ENCODE assay signal across 1 cellular context in genomic region chr13:112606125-112607001, GRCh38.
TF ChIP-seq lines count a peak whose summit lies in the region.

No MANE protein-coding gene starts in this region.

TF ChIP-seq in HepG2, 621 proteins besides CTCF, POLR2A, EP300 and RAD21 (continued from another document and continues in another):
- no peak for TF ChIP-seq CREB3 (CRISPR knock-in tag; IDR thresholded peaks at IDR 0.05)
- TF ChIP-seq MYNN (CRISPR knock-in tag; IDR thresholded peaks at IDR 0.05; ENCODE audit: low read depth) = no peak
- TF ChIP-seq ERF (CRISPR knock-in tag; IDR thresholded peaks at IDR 0.05) = no peak
- TF ChIP-seq ESRRA (CRISPR knock-in tag; IDR thresholded peaks at IDR 0.05; ENCODE audit: low read depth) = no peak
- TF ChIP-seq CBX2 (IDR thresholded peaks at IDR 0.05; ENCODE audit: low read depth, low read length) = no peak; the same call in 1 of the 2 replicates
- 0 out of 2 replicates have a peak, but pooled peaks have one; percentile 32 for TF ChIP-seq CBX2 (CRISPR knock-in tag; IDR thresholded peaks at IDR 0.05; ENCODE audit: low read depth)
- no peak for TF ChIP-seq ZNF432 (CRISPR knock-in tag; IDR thresholded peaks at IDR 0.05; ENCODE audit: borderline replicate concordance)
- no peak for TF ChIP-seq ZNF761 (CRISPR knock-in tag; conservative IDR thresholded peaks at IDR 0.05)
- TF ChIP-seq NAIF1 (CRISPR knock-in tag; IDR thresholded peaks at IDR 0.05; ENCODE audit: borderline replicate concordance) = no peak
- TF ChIP-seq ZNF451 (CRISPR knock-in tag; IDR thresholded peaks at IDR 0.05) = no peak
- no peak for TF ChIP-seq HMGXB3 (CRISPR knock-in tag; IDR thresholded peaks at IDR 0.05; ENCODE audit: borderline replicate concordance)
- 0 out of 2 replicates have a peak, but pooled peaks have one; percentile 22 for TF ChIP-seq ARNT2 (CRISPR knock-in tag; IDR thresholded peaks at IDR 0.05; ENCODE audit: low read depth)
- no peak for TF ChIP-seq SRSF4 (IDR thresholded peaks at IDR 0.05; ENCODE audit: low read depth, low read length, poor library complexity, severe bottlenecking)
- TF ChIP-seq ATRX (CRISPR knock-in tag; IDR thresholded peaks at IDR 0.05; ENCODE audit: borderline replicate concordance) = no peak
- no peak for TF ChIP-seq YEATS2 (CRISPR knock-in tag; IDR thresholded peaks at IDR 0.05; ENCODE audit: borderline replicate concordance)
- no peak for TF ChIP-seq CBFB (CRISPR knock-in tag; IDR thresholded peaks at IDR 0.05)
- TF ChIP-seq MTA1 (CRISPR knock-in tag; IDR thresholded peaks at IDR 0.05; ENCODE audit: borderline replicate concordance) = no peak
- no peak for TF ChIP-seq THAP7 (CRISPR knock-in tag; IDR thresholded peaks at IDR 0.05)
- TF ChIP-seq SOX5 (CRISPR knock-in tag; IDR thresholded peaks at IDR 0.05; ENCODE audit: borderline replicate concordance) = no peak
- TF ChIP-seq LCORL (IDR thresholded peaks at IDR 0.05) = no peak
- peak; percentile 66; the same call in 1 of the 2 replicates for TF ChIP-seq LCORL (CRISPR knock-in tag; IDR thresholded peaks at IDR 0.05)
- no peak for TF ChIP-seq CCAR2 (optimal IDR thresholded peaks at IDR 0.05; ENCODE audit: low read depth, low read length)
- TF ChIP-seq ZNF609 (CRISPR knock-in tag; IDR thresholded peaks at IDR 0.05; ENCODE audit: borderline replicate concordance) = no peak
- TF ChIP-seq TAF15 (IDR thresholded peaks at IDR 0.05; ENCODE audit: low read depth, low read length, poor library complexity, severe bottlenecking) = no peak
- no peak for TF ChIP-seq PAX8 (CRISPR knock-in tag; IDR thresholded peaks at IDR 0.05; ENCODE audit: borderline replicate concordance)
- TF ChIP-seq MXD1 (CRISPR knock-in tag; IDR thresholded peaks at IDR 0.05) = no peak
- TF ChIP-seq ZNF646 (CRISPR knock-in tag; IDR thresholded peaks at IDR 0.05) = no peak
- no peak for TF ChIP-seq PAWR (CRISPR knock-in tag; IDR thresholded peaks at IDR 0.05; ENCODE audit: borderline replicate concordance)
- no peak for TF ChIP-seq ZNF580 (CRISPR knock-in tag; IDR thresholded peaks at IDR 0.05; ENCODE audit: borderline replicate concordance, low read depth)
- no peak for TF ChIP-seq RBFOX2 (IDR thresholded peaks at IDR 0.05; ENCODE audit: low read depth, low read length)
- no peak for TF ChIP-seq ZNF772 (CRISPR knock-in tag; IDR thresholded peaks at IDR 0.05)
- no peak for TF ChIP-seq ZNF672 (CRISPR knock-in tag; IDR thresholded peaks at IDR 0.05)
- no peak for TF ChIP-seq ZNF10 (CRISPR knock-in tag; IDR thresholded peaks at IDR 0.05; ENCODE audit: borderline replicate concordance, low read depth)
- TF ChIP-seq CHD4 (IDR thresholded peaks at IDR 0.05; ENCODE audit: borderline replicate concordance, low read length) = no peak
- no peak for TF ChIP-seq ZNF317 (CRISPR knock-in tag; IDR thresholded peaks at IDR 0.05)
- no peak for TF ChIP-seq ZNF280B (CRISPR knock-in tag; IDR thresholded peaks at IDR 0.05; ENCODE audit: borderline replicate concordance)
- TF ChIP-seq CSRNP1 (CRISPR knock-in tag; IDR thresholded peaks at IDR 0.05) = peak; percentile 57; the same call in 1 of the 2 replicates
- TF ChIP-seq ZC3H13 (CRISPR knock-in tag; IDR thresholded peaks at IDR 0.05) = no peak
- TF ChIP-seq ZFP41 (CRISPR knock-in tag; IDR thresholded peaks at IDR 0.05; ENCODE audit: borderline replicate concordance) = no peak
- TF ChIP-seq ZNF552 (CRISPR knock-in tag; IDR thresholded peaks at IDR 0.05; ENCODE audit: borderline replicate concordance) = no peak
- no peak for TF ChIP-seq ZNF670 (CRISPR knock-in tag; IDR thresholded peaks at IDR 0.05; ENCODE audit: borderline replicate concordance)
